ENCODE assay signal across 9 cellular contexts in the genomic region with DNA sequence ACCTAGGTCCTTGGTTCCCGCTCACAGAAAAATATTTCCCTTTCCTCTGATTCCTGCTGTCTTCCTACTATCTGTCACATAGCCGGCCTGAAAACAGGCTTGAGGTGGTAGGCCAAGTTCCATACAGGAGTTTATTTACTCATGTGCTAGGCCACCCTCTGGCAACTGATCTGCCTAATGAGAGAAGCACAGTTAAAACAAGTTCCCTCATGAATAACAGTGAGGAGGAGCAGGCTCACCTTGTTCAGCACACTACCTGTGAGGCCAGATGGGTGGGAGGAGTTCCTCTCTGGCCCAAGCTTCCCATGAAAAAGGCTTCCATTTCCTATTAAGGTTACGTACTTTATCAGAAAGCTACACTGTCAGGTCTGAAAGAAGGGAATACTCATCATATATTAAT.
"Had no signal": no experiment of that assay in that cellular context is flagged by ENCODE, and none has a peak within 500 bp of the region (broad histone marks: within the 10 kb centered on the region; RNA-seq: fewer than 3 reads in every experiment).

No MANE protein-coding gene starts in this region.

- H3K4me1 ChIP-seq: gastroesophageal sphincter, sigmoid colon, upper lobe of right lung had no signal

- H3K9me3 ChIP-seq: sigmoid colon, upper lobe of right lung had no signal

- H3K36me3 ChIP-seq: gastroesophageal sphincter, sigmoid colon, upper lobe of right lung had no signal

- H3K27ac ChIP-seq: gastroesophageal sphincter, sigmoid colon, upper lobe of right lung had no signal

- ATAC-seq: activated CD4-positive, CD25-positive, alpha-beta regulatory T cell treated with anti-CD3 and anti-CD28 coated beads, Interleukin-2, amount 50 U/mL, for 24 hours; activated T-cell treated with anti-CD3 and anti-CD28 coated beads, Interleukin-2, amount 50 U/mL, for 4 hours; gastroesophageal sphincter; upper lobe of right lung had no signal

- DNase-seq: activated effector memory CD4-positive, alpha-beta T cell treated with anti-CD3 and anti-CD28 coated beads, Interleukin-2, amount 50 U/mL, for 16 hours; activated T-cell treated with anti-CD3 and anti-CD28 coated beads, Interleukin-2, amount 50 U/mL, for 4 hours; amygdala; sigmoid colon; stimulated activated CD4-positive, alpha-beta T cell treated with anti-CD3 and anti-CD28 coated beads, Interleukin-12 subunit alpha, Interleukin-12 subunit beta, amount 100 ng/mL, for 4 hours; stimulated activated naive CD4-positive, alpha-beta T cell treated with Interleukin-2 at 50 U/mL for 16 hours; upper lobe of right lung had no signal

- H3K27me3 ChIP-seq: gastroesophageal sphincter, sigmoid colon, upper lobe of right lung had no signal

- H3K4me3 ChIP-seq: gastroesophageal sphincter, sigmoid colon, upper lobe of right lung had no signal
